ENCODE assay signal across 7 cellular contexts in the genomic region with DNA sequence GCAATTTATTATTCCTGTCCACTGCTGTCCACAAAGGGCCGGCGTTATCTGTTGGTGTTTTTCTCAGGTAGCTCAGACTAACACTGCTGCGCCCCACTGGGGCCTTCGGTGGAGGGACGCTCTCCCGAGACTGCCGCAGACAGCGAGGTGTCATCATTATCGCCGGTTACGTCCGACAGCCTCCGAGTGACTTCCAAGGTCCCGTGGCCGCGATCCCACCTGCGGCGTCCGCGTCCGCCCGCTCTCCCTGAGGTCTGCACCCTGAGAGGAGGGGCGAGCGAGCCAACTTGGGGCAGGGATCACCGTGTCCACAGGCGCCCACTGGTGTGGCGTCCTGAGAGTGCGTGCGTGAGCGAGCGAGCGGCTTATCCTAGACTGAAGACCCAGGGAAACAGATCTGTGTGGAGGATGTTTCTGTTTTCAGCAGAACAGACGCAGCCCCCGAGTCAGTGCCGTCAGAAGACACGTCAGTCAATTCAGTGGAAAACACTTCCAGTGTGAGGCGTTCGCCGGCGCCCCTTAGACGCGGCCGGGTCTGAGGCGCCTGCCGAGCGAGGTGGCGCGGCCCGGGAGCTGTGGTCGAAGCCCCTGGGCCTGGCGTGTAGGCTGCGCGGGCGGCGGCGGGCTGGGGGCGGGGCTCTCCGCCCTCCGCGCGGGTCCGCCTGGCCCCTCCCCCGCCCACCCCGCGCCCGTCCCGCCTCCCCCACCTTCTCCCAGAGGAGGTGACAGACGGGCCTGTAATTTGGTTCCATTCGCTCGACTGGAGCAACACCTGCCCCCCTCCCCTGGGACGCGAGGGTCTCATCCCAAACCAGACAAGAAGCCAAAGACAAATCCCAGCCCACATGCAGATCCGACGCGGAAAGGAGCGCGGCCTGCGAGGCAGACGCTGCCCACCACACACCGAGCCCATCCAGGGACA. TPM values are rescaled to one million over a fixed set of nuclear protein-coding genes. Genes with fewer than 3 reads are reported as not detected.
DNase-seq lines count a peak whose midpoint lies in the region; ATAC-seq and TF ChIP-seq lines count a peak whose summit lies in the region.

No MANE protein-coding gene starts in this region.

- 25 to 33% methylated on average over 3 to 6 of the region's 80 CpGs for WGBS in gastroesophageal sphincter (ENCODE audit: low coverage in 1 of 2), 2 donors

- ATAC-seq in WTC11 (peak; percentile 85), gastroesophageal sphincter (peak; percentile 60), HG03457 (IDR thresholded peaks at IDR 0.05; ENCODE audit: unreplicated experiment) (no peak), GM21367 (IDR thresholded peaks at IDR 0.05; ENCODE audit: unreplicated experiment) (no peak)

- H3K27me3 Mint-ChIP-seq in WTC11 (ENCODE audit: low read depth): peaks cover 19% of the 10 kb centered on the region

- peaks cover 37% of the 10 kb centered on the region for H3K4me1 ChIP-seq in HUES6 (ENCODE audit: control insufficient read depth, insufficient read depth, low read length)
- peaks cover 0 to 17% (median 4%) of the 10 kb centered on the region in 3 donors for H3K4me1 ChIP-seq in gastroesophageal sphincter

- CTCF ChIA-PET in WTC11 (lab: Charles Lee): interaction anchor here (1.4 to 2.3 kb wide), 5 partner anchors 9 to 192 kb away, joined by 3 to 10 read pairs (median 6); no protein-coding TSS in a partner anchor

- H3K36me3 ChIP-seq in HUES6 (ENCODE audit: control insufficient read depth, insufficient read depth, low read length) (no peaks in the 10 kb centered on the region), gastroesophageal sphincter (no peaks in the 10 kb centered on the region)

- H3K4me1 Mint-ChIP-seq in WTC11: peaks cover 47% of the 10 kb centered on the region

- H3K27me3 ChIP-seq in HUES6 (ENCODE audit: control insufficient read depth, insufficient read depth, low read length) (peaks cover 11% of the 10 kb centered on the region; the same call in 1 of the 2 replicates), gastroesophageal sphincter (peaks cover 40% of the 10 kb centered on the region)

- POLR2A ChIA-PET in WTC11 (lab: Charles Lee): interaction anchor here (0.6 kb wide), 1 partner anchor 671 kb away, joined by 5 read pairs; no protein-coding TSS in a partner anchor

- no peaks in the 10 kb centered on the region for H3K36me3 Mint-ChIP-seq in WTC11

- peak overlapping the region; percentile 62 for H3K4me3 ChIP-seq in HUES6 (ENCODE audit: low read depth, low read length)
- peak overlapping the region; percentile 29 to 60 for H3K4me3 ChIP-seq in gastroesophageal sphincter

- no peaks in the 10 kb centered on the region for H3K9me3 Mint-ChIP-seq in WTC11

- TF ChIP-seq EP300 in gastroesophageal sphincter (IDR thresholded peaks at IDR 0.05): no peak

- peak overlapping the region; percentile 85 for H3K4me3 Mint-ChIP-seq in WTC11

- TF ChIP-seq CTCF in WTC11 (IDR thresholded peaks at IDR 0.05) (no peak), gastroesophageal sphincter (IDR thresholded peaks at IDR 0.05) (peak in 1 of 4 experiments; percentile 9)

- TF ChIP-seq POLR2A in gastroesophageal sphincter (IDR thresholded peaks at IDR 0.05): no peak

- H3K9ac ChIP-seq in HUES6 (ENCODE audit: low read length): peak overlapping the region; percentile 74

- 0 out of 2 replicates have a peak overlapping the region, but pooled peaks have one; percentile 6 for H3K27ac Mint-ChIP-seq in WTC11

- DNase-seq in WTC11 (ENCODE audit: low spot score) (peak; percentile 57), non-pigmented ciliary epithelial cell (ENCODE audit: low read depth) (peak; percentile 2), SW480 (ENCODE audit: low spot score) (no peak)

- H3K9me3 ChIP-seq in HUES6 (ENCODE audit: control insufficient read depth, insufficient read depth, low read depth, low read length) (no peaks in the 10 kb centered on the region), gastroesophageal sphincter (peaks cover 0 to 3% (median 0%) of the 10 kb centered on the region in 3 donors)

- H3K27ac ChIP-seq in HUES6 (ENCODE audit: low read depth, low read length): no peak overlapping the region; the same call in 1 of the 2 replicates
- H3K27ac ChIP-seq in gastroesophageal sphincter: peak overlapping the region in 3 of 4 donors; percentile 24 to 63 (median 41)

TF ChIP-seq in WTC11, 78 proteins besides CTCF, POLR2A, EP300 and RAD21:
- TF ChIP-seq USF2 (CRISPR knock-in tag; IDR thresholded peaks at IDR 0.05): peak; percentile 25; the same call in 1 of the 2 replicates
- TF ChIP-seq TEAD1 (CRISPR knock-in tag; IDR thresholded peaks at IDR 0.05): 0 out of 2 replicates have a peak, but pooled peaks have one; percentile 32
- TF ChIP-seq ATF6 (CRISPR knock-in tag; IDR thresholded peaks at IDR 0.05): no peak
- TF ChIP-seq PRRX2 (CRISPR knock-in tag; IDR thresholded peaks at IDR 0.05): no peak
- TF ChIP-seq MAX (CRISPR knock-in tag; IDR thresholded peaks at IDR 0.05): peak; percentile 39; the same call in 1 of the 2 replicates
- TF ChIP-seq USF1 (CRISPR knock-in tag; IDR thresholded peaks at IDR 0.05): 0 out of 2 replicates have a peak, but pooled peaks have one; percentile 18
- 0 out of 2 replicates have a peak, but pooled peaks have one; percentile 28 for TF ChIP-seq CREM (CRISPR knock-in tag; IDR thresholded peaks at IDR 0.05)
- TF ChIP-seq, protein P1, sequence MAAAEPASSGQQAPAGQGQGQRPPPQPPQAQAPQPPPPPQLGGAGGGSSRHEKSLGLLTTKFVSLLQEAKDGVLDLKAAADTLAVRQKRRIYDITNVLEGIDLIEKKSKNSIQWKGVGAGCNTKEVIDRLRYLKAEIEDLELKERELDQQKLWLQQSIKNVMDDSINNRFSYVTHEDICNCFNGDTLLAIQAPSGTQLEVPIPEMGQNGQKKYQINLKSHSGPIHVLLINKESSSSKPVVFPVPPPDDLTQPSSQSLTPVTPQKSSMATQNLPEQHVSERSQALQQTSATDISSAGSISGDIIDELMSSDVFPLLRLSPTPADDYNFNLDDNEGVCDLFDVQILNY (CRISPR knock-in tag; IDR thresholded peaks at IDR 0.05): peak; percentile 46; the same call in 1 of the 2 replicates

RNA-seq across cellular contexts. Expression of gene NHLH2, which starts 12.6 kb away (rescaled TPM):
- total RNA-seq in WTC11 (2021): 1.8 to 4.3 TPM (median 2.2 TPM) in 3 replicates
- not detected for total RNA-seq in gastroesophageal sphincter

RNA-seq across cellular contexts. Expression of gene CASQ2, which starts 59.8 kb away (rescaled TPM):
- 0.09 TPM in 1 of 3 replicates, not detected in the others for total RNA-seq in WTC11 (2021)
- total RNA-seq in gastroesophageal sphincter: 100 to 1,000 TPM in 3 of 4 donors, 10 to 100 TPM in 1; 86.2 to 147 (median 133) TPM

Comparison
In these comparisons a context has a peak if more than half of its experiments do, and no peak if none do; other contexts are left out.
1. ATAC-seq: peak in WTC11 (single experiment) and gastroesophageal sphincter (single experiment); none in HG03457 (single experiment) and GM21367 (single experiment).
2. RNA of gene CASQ2, which starts 59.8 kb away (total RNA-seq): 86.2 to 147 TPM in gastroesophageal sphincter; 0.09 TPM in WTC11; every median in the first group is over 10 times any median in the second.